In the genomic region with DNA sequence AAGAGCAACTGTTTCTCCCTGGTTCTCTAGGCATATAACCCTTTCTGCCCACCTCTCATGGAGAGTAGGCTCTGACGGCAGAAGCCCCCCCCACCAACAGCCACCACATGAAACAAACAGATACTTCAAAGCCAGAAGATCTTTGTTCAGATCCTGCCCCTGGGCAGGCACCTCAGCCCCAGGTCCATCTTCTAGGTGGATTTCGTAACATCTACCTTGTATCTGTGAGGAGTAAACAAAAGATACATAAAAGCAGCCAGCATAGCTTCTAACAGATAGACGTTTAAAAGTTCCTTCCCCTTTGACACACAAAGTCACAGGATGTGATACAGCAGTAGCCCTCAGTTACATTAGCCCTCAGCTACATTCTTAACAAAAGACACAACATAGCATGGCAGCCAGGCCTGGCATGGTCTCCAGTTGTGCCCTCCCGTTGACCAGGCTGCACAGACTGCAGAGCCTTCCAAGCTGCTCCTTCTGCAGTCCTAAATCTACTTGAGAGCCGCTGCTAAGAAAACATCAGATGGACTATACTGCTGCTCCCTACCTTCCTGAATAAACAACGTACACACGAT, we compare ENCODE assay signal across 9 cellular contexts. TPM values are rescaled to one million over a fixed set of nuclear protein-coding genes. Genes with fewer than 3 reads are reported as not detected.
A peak's percentile ranks its signal among the peaks of the same experiment; 100 is the strongest.
DNase-seq lines count a peak whose midpoint lies in the region; ATAC-seq and TF ChIP-seq lines count a peak whose summit lies in the region.
"Had no signal": no experiment of that assay in that cellular context is flagged by ENCODE, and none has a peak within 500 bp of the region (broad histone marks: within the 10 kb centered on the region; RNA-seq: fewer than 3 reads in every experiment).

No MANE protein-coding gene starts in this region.

- WGBS in right cardiac atrium, result 30% methylated on average over 7 of the region's 7 CpGs
- whole genome bisulfite sequencing in mesodermal cell (ENCODE audit: insufficient coverage in 2 of 2), 2 experiments, result 86 to 92% methylated on average over 5 to 7 of the region's 7 CpGs
- 33 to 47% methylated on average over 7 of the region's 7 CpGs for WGBS in upper lobe of left lung, 2 donors

- ATAC-seq in right cardiac atrium (no peak), upper lobe of left lung (ENCODE audit: low FRiP score in 2 of 2) (peak in 1 of 2 donors; percentile 12), GM21367 (IDR thresholded peaks at IDR 0.05; ENCODE audit: unreplicated experiment) (no peak)

- peak overlapping the region; percentile 89 for H3K27ac ChIP-seq in cardiac muscle cell
- H3K27ac ChIP-seq in right cardiac atrium (ENCODE audit: low read length), result no peak overlapping the region
- H3K27ac ChIP-seq in ascending aorta, result peak overlapping the region; percentile 42 to 54
- H3K27ac ChIP-seq in mesodermal cell (ENCODE audit: low read depth, low read length, severe bottlenecking), result peak overlapping the region; percentile 72
- H3K27ac ChIP-seq in upper lobe of left lung, result peak overlapping the region; percentile 40 to 75 (median 61)

- no peak for TF ChIP-seq POLR2A in upper lobe of left lung (IDR thresholded peaks at IDR 0.05)

- H3K27me3 ChIP-seq in cardiac muscle cell (no peaks in the 10 kb centered on the region), right cardiac atrium (ENCODE audit: control insufficient read depth, insufficient read depth) (no peaks in the 10 kb centered on the region), ascending aorta (no peaks in the 10 kb centered on the region), upper lobe of left lung (no peaks in the 10 kb centered on the region)

- TF ChIP-seq EP300 in upper lobe of left lung (IDR thresholded peaks at IDR 0.05), result no peak

- TF ChIP-seq CTCF in cardiac muscle cell (IDR thresholded peaks at IDR 0.05; ENCODE audit: low read depth, low read length) (no peak), ascending aorta (IDR thresholded peaks at IDR 0.05) (no peak), upper lobe of left lung (IDR thresholded peaks at IDR 0.05) (no peak)

- H3K4me3 ChIP-seq in cardiac muscle cell (no peak overlapping the region), right cardiac atrium (ENCODE audit: low read length) (no peak overlapping the region), ascending aorta (peak overlapping the region in 1 of 2 donors; percentile 21), mesodermal cell (ENCODE audit: extremely low read depth, insufficient read depth, low read length, poor library complexity, severe bottlenecking) (no peak overlapping the region), upper lobe of left lung (no peak overlapping the region)
- H3K4me3 ChIP-seq: lung had no signal

- H3K36me3 ChIP-seq in cardiac muscle cell (no peaks in the 10 kb centered on the region), ascending aorta (no peaks in the 10 kb centered on the region), mesodermal cell (ENCODE audit: control insufficient read depth, insufficient read depth, low read length) (peaks cover 37% of the 10 kb centered on the region), upper lobe of left lung (peaks cover 0 to 4% (median 0%) of the 10 kb centered on the region in 4 donors)

- intact Hi-C loops in right cardiac atrium (cut with DNase I), result no loop called here
- intact Hi-C loops in ascending aorta (cut with DNase I), result no loop called here

- H3K9me3 ChIP-seq in cardiac muscle cell (ENCODE audit: low read depth) (no peaks in the 10 kb centered on the region), right cardiac atrium (ENCODE audit: control insufficient read depth, low read length) (no peaks in the 10 kb centered on the region), ascending aorta (no peaks in the 10 kb centered on the region), mesodermal cell (ENCODE audit: control insufficient read depth, low read length) (no peaks in the 10 kb centered on the region), upper lobe of left lung (no peaks in the 10 kb centered on the region)

- DNase-seq in cardiac muscle cell (ENCODE audit: low read depth in 1 of 2, low spot score in 1 of 2) (no peak), right cardiac atrium (no peak), ascending aorta (ENCODE audit: low spot score in 2 of 2) (no peak), upper lobe of left lung (no peak), cortex of kidney (lab: John Stamatoyannopoulos, UW) (no peak), NCI-H187 (lab: John Stamatoyannopoulos, UW) (no peak)

- H3K4me1 ChIP-seq in cardiac muscle cell (ENCODE audit: low read depth), result peaks cover 71% of the 10 kb centered on the region
- peaks cover 47% of the 10 kb centered on the region for H3K4me1 ChIP-seq in right cardiac atrium (ENCODE audit: control insufficient read depth, insufficient read depth, low read length)
- H3K4me1 ChIP-seq in ascending aorta, result peaks cover 21 to 87% of the 10 kb centered on the region in 2 donors
- peaks cover 62% of the 10 kb centered on the region for H3K4me1 ChIP-seq in mesodermal cell (ENCODE audit: control insufficient read depth, insufficient read depth, low read length, poor library complexity, severe bottlenecking)
- H3K4me1 ChIP-seq in upper lobe of left lung, result peaks cover 95 to 100% (median 98%) of the 10 kb centered on the region in 4 donors

RNA-seq across cellular contexts. Expression of a gene that starts 35.4 kb away (rescaled TPM):
- 25.9 and 42.5 TPM in 2 replicates for total RNA-seq in cardiac muscle cell
- 86.1 and 109 TPM in 2 replicates for polyA plus RNA-seq in cardiac muscle cell
- 10 to 100 TPM; 51.1 to 62.8 (median 59.2) TPM for total RNA-seq in right cardiac atrium
- polyA plus RNA-seq in right cardiac atrium, result 29.6 TPM
- 55.3 TPM for total RNA-seq in ascending aorta
- 66.2 TPM for polyA plus RNA-seq in mesodermal cell (2013, experiment 1 of 2)
- 63.1 TPM for polyA plus RNA-seq in mesodermal cell (2013, experiment 2 of 2)
- total RNA-seq in upper lobe of left lung, result 100 to 1,000 TPM in 1 of 6 donors, 10 to 100 TPM in 5; 41.9 to 117 (median 79.3) TPM
